ENCODE assay signal across 26 cellular contexts in the genomic region with DNA sequence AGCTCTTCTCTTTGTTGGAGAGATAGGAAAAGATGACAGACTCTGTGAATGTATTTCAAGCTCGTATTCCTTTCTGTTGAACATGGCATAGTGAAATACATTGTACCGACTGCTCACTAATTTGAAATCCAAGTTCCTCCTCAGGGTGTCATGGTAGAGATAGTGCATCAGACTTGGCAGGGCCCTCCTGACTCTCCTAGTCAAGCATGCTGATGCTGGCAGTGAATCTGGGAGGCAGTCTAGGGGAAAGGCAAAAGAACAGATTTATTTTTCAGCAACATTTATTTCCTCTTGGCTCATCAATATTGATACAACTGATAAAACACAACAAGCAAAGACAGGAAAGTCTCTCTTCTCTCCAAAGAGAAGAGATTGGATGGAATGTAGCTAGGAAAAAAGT.
"Had no signal": no experiment of that assay in that cellular context is flagged by ENCODE, and none has a peak within 500 bp of the region (broad histone marks: within the 10 kb centered on the region; RNA-seq: fewer than 3 reads in every experiment).

No MANE protein-coding gene starts in this region.

- H3K27ac ChIP-seq: ascending aorta, breast epithelium, cardiac muscle cell, colonic mucosa, epithelial cell of prostate had no signal

- H3K36me3 ChIP-seq: ascending aorta, breast epithelium, cardiac muscle cell, colonic mucosa had no signal

- H3K9me3 ChIP-seq: ascending aorta, breast epithelium, colonic mucosa had no signal

- H3K4me3 ChIP-seq: ascending aorta, breast epithelium, cardiac muscle cell, colonic mucosa had no signal

- DNase-seq: activated CD4-positive, alpha-beta memory T cell treated with anti-CD3 and anti-CD28 coated beads, Interleukin-2, amount 10 ng/mL, durations not matched to agents 7 days and 5 days; activated CD4-positive, alpha-beta T cell treated with anti-CD3 and anti-CD28 coated beads for 1 hour; activated CD4-positive, alpha-beta T cell treated with anti-CD3 and anti-CD28 coated beads for 4 hours; activated CD4-positive, alpha-beta T cell treated with anti-CD3 and anti-CD28 coated beads, Interleukin-2, amount 10 ng/mL, durations not matched to agents 7 days and 5 days; activated CD4-positive, alpha-beta T cell treated with anti-CD3 and anti-CD28 coated beads, Interleukin-2, amount 50 U/mL, for 4 hours; activated CD8-positive, alpha-beta memory T cell treated with anti-CD3 and anti-CD28 coated beads, Interleukin-2, amount 50 U/mL, for 48 hours; activated gamma-delta T cell; activated naive CD4-positive, alpha-beta T cell; activated naive CD4-positive, alpha-beta T cell treated with anti-CD3 and anti-CD28 coated beads, Interleukin-2, amount 10 ng/mL, durations not matched to agents 7 days and 5 days; activated naive CD8-positive, alpha-beta T cell treated with anti-CD3 and anti-CD28 coated beads, Interleukin-2, amount 10 ng/mL, durations not matched to agents 7 days and 5 days; activated T-cell treated with anti-CD3 and anti-CD28 coated beads for 4 hours; activated T-cell treated with anti-CD3 and anti-CD28 coated beads, Interleukin-2, amount 50 U/mL, for 24 hours; activated T-cell treated with anti-CD3 and anti-CD28 coated beads, Interleukin-2, amount 50 U/mL, for 72 hours; central memory CD4-positive, alpha-beta T cell; cerebellar nuclear complex; colonic mucosa; effector CD8-positive, alpha-beta T cell; foreskin melanocyte; head of caudate nucleus; T-helper 2 cell had no signal

- H3K27me3 ChIP-seq: ascending aorta, breast epithelium, cardiac muscle cell, colonic mucosa had no signal

- H3K4me1 ChIP-seq: ascending aorta, breast epithelium, colonic mucosa had no signal

- ATAC-seq: activated naive CD4-positive, alpha-beta T cell treated with anti-CD3 and anti-CD28 coated beads, Interleukin-2, amount 50 U/mL, for 72 hours; activated T-cell treated with anti-CD3 and anti-CD28 coated beads, Interleukin-2, amount 50 U/mL, for 72 hours; WTC11 had no signal
